ENCODE assay signal across 8 cellular contexts in the genomic region with DNA sequence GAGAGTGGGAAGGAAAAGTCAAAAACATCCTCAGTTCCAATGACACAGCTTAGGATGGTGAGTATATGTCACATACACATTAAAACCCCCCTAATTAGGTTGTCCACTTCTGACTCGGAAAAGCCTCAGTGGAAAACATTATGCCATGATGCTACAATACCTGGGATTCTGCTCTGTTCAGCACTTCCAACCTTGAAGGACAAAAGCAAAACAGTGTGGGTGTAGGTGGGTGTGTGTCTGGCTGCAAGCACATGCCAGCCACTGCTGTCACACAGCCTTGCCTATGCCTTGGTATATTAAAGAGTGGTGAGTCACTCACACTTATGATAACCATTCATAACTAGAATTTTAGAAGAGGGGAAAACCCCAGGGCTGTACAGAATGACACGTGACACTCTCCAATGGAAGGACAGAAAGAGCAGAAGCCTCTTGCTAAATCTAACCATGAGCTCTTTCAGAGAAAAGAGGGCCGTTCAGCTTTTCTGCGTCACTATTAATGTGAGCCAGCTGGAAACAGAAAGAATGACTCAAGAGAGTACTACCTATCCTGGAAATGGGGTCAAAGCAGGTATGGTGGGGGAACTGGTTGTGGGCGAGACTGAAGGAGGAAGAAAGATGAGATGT.
DNase-seq lines count a peak whose midpoint lies in the region; ATAC-seq and TF ChIP-seq lines count a peak whose summit lies in the region.
"Had no signal": no experiment of that assay in that cellular context is flagged by ENCODE, and none has a peak within 500 bp of the region (broad histone marks: within the 10 kb centered on the region; RNA-seq: fewer than 3 reads in every experiment).

No MANE protein-coding gene starts in this region.

- TF ChIP-seq CTCF in endothelial cell (IDR thresholded peaks at IDR 0.05; ENCODE audit: unreplicated experiment) = no peak
- no peak for TF ChIP-seq CTCF in progenitor cell of endocrine pancreas (IDR thresholded peaks at IDR 0.05; ENCODE audit: unreplicated experiment)

- H3K27me3 Mint-ChIP-seq in memory B cell = no peaks in the 10 kb centered on the region
- H3K27me3 Mint-ChIP-seq in endothelial cell (ENCODE audit: unreplicated experiment) = peaks cover 3% of the 10 kb centered on the region
- no peaks in the 10 kb centered on the region for H3K27me3 Mint-ChIP-seq in progenitor cell of endocrine pancreas

- H3K36me3 Mint-ChIP-seq in memory B cell = peaks cover 4% of the 10 kb centered on the region
- no peaks in the 10 kb centered on the region for H3K36me3 Mint-ChIP-seq in endothelial cell (ENCODE audit: low read depth, unreplicated experiment)
- H3K36me3 Mint-ChIP-seq in progenitor cell of endocrine pancreas (ENCODE audit: insufficient read depth) = no peaks in the 10 kb centered on the region

- DNase-seq in activated CD4-positive, alpha-beta T cell treated with anti-CD3 and anti-CD28 coated beads for 4 hours = peak; percentile 39 to 60
- peak in 1 of 2 donors; percentile 11 for DNase-seq in memory B cell (ENCODE audit: low spot score in 2 of 2)
- DNase-seq in endothelial cell (ENCODE audit: low spot score) = no peak
- no peak for DNase-seq in SW 1271 (lab: John Stamatoyannopoulos, UW)
- no peak for DNase-seq in progenitor cell of endocrine pancreas (ENCODE audit: low spot score, unreplicated experiment)

- H3K4me3 Mint-ChIP-seq in memory B cell = peak overlapping the region; percentile 57
- H3K4me3 Mint-ChIP-seq in endothelial cell (ENCODE audit: unreplicated experiment) = no peak overlapping the region
- no peak overlapping the region for H3K4me3 Mint-ChIP-seq in progenitor cell of endocrine pancreas (ENCODE audit: low read depth)

- H3K27ac Mint-ChIP-seq in memory B cell (peak overlapping the region; percentile 17), endothelial cell (ENCODE audit: unreplicated experiment) (no peak overlapping the region), progenitor cell of endocrine pancreas (no peak overlapping the region)

- H3K4me1 Mint-ChIP-seq in memory B cell (peaks cover 16% of the 10 kb centered on the region), endothelial cell (ENCODE audit: unreplicated experiment) (peaks cover 3% of the 10 kb centered on the region), progenitor cell of endocrine pancreas (ENCODE audit: low read depth) (no peaks in the 10 kb centered on the region)

- H3K9me3 Mint-ChIP-seq in memory B cell (peaks cover 11% of the 10 kb centered on the region), endothelial cell (ENCODE audit: unreplicated experiment) (peaks cover 7% of the 10 kb centered on the region), progenitor cell of endocrine pancreas (ENCODE audit: low read depth) (peaks cover 36% of the 10 kb centered on the region)

- ATAC-seq in GM19043 (IDR thresholded peaks at IDR 0.05; ENCODE audit: low read depth, unreplicated experiment) (peak; percentile 90), HG02973 (IDR thresholded peaks at IDR 0.05; ENCODE audit: unreplicated experiment) (peak; percentile 88), memory B cell (ENCODE audit: low read depth) (peak; percentile 88)
- ATAC-seq: Panc1 had no signal

Comparison
In these comparisons a context has a peak if more than half of its experiments do, and no peak if none do; other contexts are left out.
1. DNase-seq: peak in activated CD4-positive, alpha-beta T cell treated with anti-CD3 and anti-CD28 coated beads for 4 hours (2 of 2); none in endothelial cell (single experiment), SW 1271 (0 of 2) and progenitor cell of endocrine pancreas (single experiment).
2. Peak in every context shown above with its lines, with median percentiles within 50 percentile points of each other: ATAC-seq.